In the genomic region with DNA sequence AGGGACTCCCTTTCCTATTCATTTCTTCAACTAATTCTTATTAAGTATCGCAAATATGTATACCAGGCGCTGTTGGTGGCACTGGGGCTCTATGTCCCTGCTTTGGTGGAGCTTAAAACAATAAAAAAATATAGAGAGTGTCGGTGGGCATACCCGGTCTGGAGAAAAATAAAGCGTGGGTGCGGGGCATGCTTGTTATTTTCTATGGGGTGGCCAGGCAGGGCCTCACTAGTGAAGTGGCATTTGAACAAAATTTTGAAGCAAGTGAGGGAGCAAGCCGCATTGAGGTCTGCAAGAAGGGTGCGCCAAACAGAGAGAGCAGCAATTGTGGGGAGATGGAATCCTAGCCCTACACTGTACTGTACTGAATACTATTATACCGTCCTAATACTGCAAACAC, we compare ENCODE assay signal across 9 cellular contexts. TPM values are rescaled to one million over a fixed set of nuclear protein-coding genes. Genes with fewer than 3 reads are reported as not detected.
A peak's percentile ranks its signal among the peaks of the same experiment; 100 is the strongest.
DNase-seq lines count a peak whose midpoint lies in the region; ATAC-seq and TF ChIP-seq lines count a peak whose summit lies in the region.
"Had no signal": no experiment of that assay in that cellular context is flagged by ENCODE, and none has a peak within 500 bp of the region (broad histone marks: within the 10 kb centered on the region; RNA-seq: fewer than 3 reads in every experiment).

No MANE protein-coding gene starts in this region.

- POLR2A ChIA-PET in HCT116 (lab: Charles Lee) (no interaction called here), T-cell (lab: Charles Lee) (interaction anchor here (0.6 to 7.5 kb wide), 6 partner anchors 12 to 435 kb away, joined by 3 to 111 read pairs (median 6); a partner anchor contains a TSS)

- H3K79me2 ChIP-seq in HCT116 (ENCODE audit: insufficient read depth, low read length), result peaks cover 4% of the 10 kb centered on the region; the same call in 1 of the 2 replicates

- H3K9me3 Mint-ChIP-seq in T-cell, result no peaks in the 10 kb centered on the region
- peaks cover 9% of the 10 kb centered on the region for H3K9me3 Mint-ChIP-seq in glutamatergic neuron (ENCODE audit: unreplicated experiment)

- no peaks in the 10 kb centered on the region for H3K36me3 ChIP-seq in HCT116 (ENCODE audit: control insufficient read depth in 1 of 2, insufficient read depth in 2 of 2, low read length in 2 of 2)

- peak overlapping the region in 1 of 2 experiments; percentile 63; a peak in 2 of 4 replicates for H3K4me3 ChIP-seq in HCT116 (replicated peaks in 1 of 2; ENCODE audit: low read depth in 1 of 2, low read length in 2 of 2)
- H3K4me3 ChIP-seq in skin epidermis, result peak overlapping the region in 2 of 7 experiments; percentile 44 to 57

- H4K20me1 ChIP-seq in HCT116 (ENCODE audit: insufficient read depth), result no peaks in the 10 kb centered on the region

- CTCF ChIA-PET in HCT116 (lab: Charles Lee), result no interaction called here
- CTCF ChIA-PET in T-cell (lab: Charles Lee), result interaction anchor here (0.6 to 2.6 kb wide), 4 partner anchors 16 to 103 kb away, joined by 3 to 20 read pairs (median 4); a partner anchor contains a TSS

- DNase-seq in HCT116 (ENCODE audit: low read depth, low spot score) (no peak), T-cell (no peak), glutamatergic neuron (no peak), amniotic stem cell (lab: John Stamatoyannopoulos, UW) (no peak), NCI-H2107 (lab: John Stamatoyannopoulos, UW) (no peak)
- DNase-seq in central memory CD4-positive, alpha-beta T cell, result no peak

- intact Hi-C loops in HCT116 (cut with micrococcal nuclease), result no loop called here

- TF ChIP-seq CTCF in HCT116 (IDR thresholded peaks at IDR 0.05 in 2 of 3, conservative IDR thresholded peaks at IDR 0.05 in 1 of 3; ENCODE audit: borderline replicate concordance in 1 of 3, insufficient read depth in 1 of 3, low read depth in 2 of 3, low read length in 2 of 3) (no peak), glutamatergic neuron (IDR thresholded peaks at IDR 0.05; ENCODE audit: partially characterized antibody, unreplicated experiment) (no peak)

- H3K9me3 ChIP-seq in HCT116 (ENCODE audit: control insufficient read depth in 1 of 2, insufficient read depth in 1 of 2, low read depth in 1 of 2, low read length in 2 of 2), result no peaks in the 10 kb centered on the region

- H3K9me2 ChIP-seq in HCT116 (ENCODE audit: insufficient read depth), result no peaks in the 10 kb centered on the region

- peak overlapping the region; percentile 88 to 95 for H3K27ac Mint-ChIP-seq in T-cell
- H3K27ac Mint-ChIP-seq in glutamatergic neuron (ENCODE audit: unreplicated experiment), result peak overlapping the region; percentile 64

- H3K27ac ChIP-seq in HCT116 (ENCODE audit: low read depth, low read length), result no peak overlapping the region
- H3K27ac ChIP-seq in skin epidermis, result peak overlapping the region in 14 of 21 experiments; percentile 84 to 94 (median 89)

- H3K4me2 ChIP-seq in HCT116 (ENCODE audit: low read length), result peak overlapping the region; percentile 73

- no TSS peak for BruUV-seq in HCT116 (replicated peaks; lab: Mats Ljungman, UMichigan)

- H3K27me3 Mint-ChIP-seq in T-cell (peaks cover 0 to 17% of the 10 kb centered on the region in 2 donors), glutamatergic neuron (ENCODE audit: unreplicated experiment) (peaks cover 12% of the 10 kb centered on the region)

- no peaks in the 10 kb centered on the region for H3K36me3 Mint-ChIP-seq in T-cell
- no peaks in the 10 kb centered on the region for H3K36me3 Mint-ChIP-seq in glutamatergic neuron (ENCODE audit: unreplicated experiment)

- no peak for ATAC-seq in HCT116
- no peak for ATAC-seq in T-cell (replicated peaks in 1 of 4)
- ATAC-seq in GM21723 (IDR thresholded peaks at IDR 0.05; ENCODE audit: unreplicated experiment), result no peak

- H3K4me3 Mint-ChIP-seq in T-cell (peak overlapping the region; percentile 79 to 96 (median 88)), glutamatergic neuron (ENCODE audit: unreplicated experiment) (peak overlapping the region; percentile 78)

- no peak for TF ChIP-seq POLR2A in HCT116 (IDR thresholded peaks at IDR 0.05; ENCODE audit: borderline replicate concordance, extremely low read depth, insufficient read depth, insufficient read length)

- RAD21 ChIA-PET in HCT116 (lab: Charles Lee; ENCODE audit: low non-redundant PET in 1 of 2, low total read pairs in 2 of 2, uncharacterized antibody in 2 of 2, unreplicated experiment in 2 of 2), result no interaction called here

- no peak for TF ChIP-seq RAD21 in HCT116 (IDR thresholded peaks at IDR 0.05; ENCODE audit: low read depth)

- peaks cover 0 to 24% of the 10 kb centered on the region in 2 experiments; a peak in 3 of 4 replicates for H3K4me1 ChIP-seq in HCT116 (ENCODE audit: control insufficient read depth in 1 of 2, insufficient read depth in 2 of 2, low read length in 2 of 2)

- peaks cover 18 to 39% (median 27%) of the 10 kb centered on the region in 3 donors for H3K4me1 Mint-ChIP-seq in T-cell
- H3K4me1 Mint-ChIP-seq in glutamatergic neuron (ENCODE audit: low read depth, unreplicated experiment), result peaks cover 4% of the 10 kb centered on the region

- H3K27me3 ChIP-seq in HCT116 (ENCODE audit: insufficient read depth, low read length), result no peaks in the 10 kb centered on the region

- H3K9ac ChIP-seq in HCT116 (ENCODE audit: low read length), result peak overlapping the region; percentile 39; the same call in 1 of the 2 replicates

- no peak overlapping the region for H2AFZ ChIP-seq in HCT116 (ENCODE audit: low read depth, low read length, poor library complexity, severe bottlenecking)

TF ChIP-seq in HCT116, 20 proteins besides CTCF, POLR2A, EP300 and RAD21:
- TF ChIP-seq JUND (IDR thresholded peaks at IDR 0.05) (no peak), FOSL1 (IDR thresholded peaks at IDR 0.05; ENCODE audit: low read depth) (no peak)

RNA-seq across cellular contexts. Expression of a gene that starts 0.6 kb away (rescaled TPM):
- total RNA-seq in HCT116 (2021; ENCODE audit: unreplicated experiment), result 42.0 TPM
- 44.2 and 44.3 TPM in 2 replicates for polyA plus RNA-seq in HCT116 (2012)
- total RNA-seq in T-cell, result 100 to 1,000 TPM; 152 to 402 (median 182) TPM
- 86.4 TPM for total RNA-seq in glutamatergic neuron (ENCODE audit: unreplicated experiment)

RNA-seq across cellular contexts. Expression of a gene that starts 35.1 kb away (rescaled TPM):
- total RNA-seq in HCT116 (2021; ENCODE audit: unreplicated experiment) (9.0 TPM), T-cell (10 to 100 TPM; 24.1 to 79.0 (median 39.4) TPM), glutamatergic neuron (ENCODE audit: unreplicated experiment) (27.7 TPM)
- polyA plus RNA-seq in HCT116 (2012), result 12.5 and 16.9 TPM in 2 replicates

RNA-seq across cellular contexts. Expression of a gene that starts 44.1 kb away (rescaled TPM):
- total RNA-seq in HCT116 (2021; ENCODE audit: unreplicated experiment), result 0.96 TPM
- polyA plus RNA-seq in HCT116 (2012), result 0.22 and 0.42 TPM in 2 replicates
- total RNA-seq in T-cell, result not detected
- not detected for total RNA-seq in glutamatergic neuron (ENCODE audit: unreplicated experiment)
- total RNA-seq: dermis microvascular lymphatic vessel endothelial cell had no signal
